8 cellular contexts compared by ENCODE assay signal in genomic region chr1:38941527-38942019, GRCh38. TPM values are rescaled to one million over a fixed set of nuclear protein-coding genes. Genes with fewer than 3 reads are reported as not detected.
DNase-seq lines count a peak whose midpoint lies in the region; ATAC-seq and TF ChIP-seq lines count a peak whose summit lies in the region.

TSS of gene RHBDL2 (minus strand) at chr1:38941830. CDS start at chr1:38919212, 22,618 bp downstream.

- H3K4me1 ChIP-seq in CD8-positive, alpha-beta T cell (ENCODE audit: insufficient read depth, low read length) = no peaks in the 10 kb centered on the region

- in situ Hi-C loops in Caki2 (cut with HindIII; ENCODE audit: low pct_unique_long_range_greater_than_20kb, low sequenced_read_pairs) = no loop called here

- no peaks in the 10 kb centered on the region for H3K9me3 Mint-ChIP-seq in CD8-positive, alpha-beta T cell

- no peaks in the 10 kb centered on the region for H3K4me1 Mint-ChIP-seq in CD8-positive, alpha-beta T cell (ENCODE audit: low read depth)

- ATAC-seq in GM19328 (IDR thresholded peaks at IDR 0.05; ENCODE audit: unreplicated experiment) = no peak
- ATAC-seq in CD8-positive, alpha-beta T cell = no peak
- no peak for ATAC-seq in GM21825 (IDR thresholded peaks at IDR 0.05; ENCODE audit: unreplicated experiment)
- ATAC-seq in HG02678 (IDR thresholded peaks at IDR 0.05; ENCODE audit: unreplicated experiment) = no peak

- H3K36me3 Mint-ChIP-seq in CD8-positive, alpha-beta T cell = no peaks in the 10 kb centered on the region

- intact Hi-C loops in head of caudate nucleus (cut with DNase I) (no loop called here), posterior vena cava (cut with DNase I) (no loop called here)
- intact Hi-C loops in CD8-positive, alpha-beta T cell (cut with DNase I, micrococcal nuclease) = no loop called here

- POLR2A ChIA-PET in CD8-positive, alpha-beta T cell (lab: Charles Lee) = no interaction called here

- H3K4me3 ChIP-seq in WI38 (ENCODE audit: low read depth, low read length) = 0 out of 2 replicates have a peak within 1 kb of the TSS, but pooled peaks have one; percentile 3
- no peak within 1 kb of the TSS for H3K4me3 ChIP-seq in CD8-positive, alpha-beta T cell (ENCODE audit: low read depth, low read length)

- no peaks in the 10 kb centered on the region for H3K27me3 ChIP-seq in CD8-positive, alpha-beta T cell (ENCODE audit: insufficient read depth, low read length)

- no peaks in the 10 kb centered on the region for H3K27me3 Mint-ChIP-seq in CD8-positive, alpha-beta T cell (ENCODE audit: low read depth)

- DNase-seq in Caki2 (ENCODE audit: low read depth) (peak; percentile 61), head of caudate nucleus (peak; percentile 44 to 88 (median 76)), posterior vena cava (ENCODE audit: low spot score) (peak; percentile 88)
- DNase-seq in CD8-positive, alpha-beta T cell = no peak

- no peak within 1 kb of the TSS for H3K4me3 Mint-ChIP-seq in CD8-positive, alpha-beta T cell

- H3K27ac ChIP-seq in CD8-positive, alpha-beta T cell (ENCODE audit: low read depth, low read length) = no peak within 1 kb of the TSS

- H3K36me3 ChIP-seq in CD8-positive, alpha-beta T cell (ENCODE audit: insufficient read depth, low read length) = no peaks in the 10 kb centered on the region

- CTCF ChIA-PET in CD8-positive, alpha-beta T cell (lab: Charles Lee) = no interaction called here

- H3K9me3 ChIP-seq in CD8-positive, alpha-beta T cell (ENCODE audit: low read length) = no peaks in the 10 kb centered on the region

- no peak within 1 kb of the TSS for H3K27ac Mint-ChIP-seq in CD8-positive, alpha-beta T cell

- no peak for TF ChIP-seq CTCF in WI38 (IDR thresholded peaks at IDR 0.05; ENCODE audit: low read depth, low read length)
- TF ChIP-seq CTCF in CD8-positive, alpha-beta T cell (IDR thresholded peaks at IDR 0.05) = no peak

RNA-seq across cellular contexts. Expression of gene RHBDL2, which starts in this region (rescaled TPM):
- 1.2 and 2.7 TPM in 2 replicates for total RNA-seq in Caki2 (2014; rRNA removed; shearing (Covaris generic); ENCODE audit: low replicate concordance)
- total RNA-seq in posterior vena cava = 1 to 10 TPM in 1 of 2 donors, not detected in 1; 1.2 TPM
- not detected for total RNA-seq in CD8-positive, alpha-beta T cell

Comparison
In these comparisons a context has a peak if more than half of its experiments do, and no peak if none do; other contexts are left out.
1. DNase-seq: peak in Caki2 (single experiment), head of caudate nucleus (42 of 42) and posterior vena cava (single experiment); none in CD8-positive, alpha-beta T cell (0 of 7).